Comparison of ENCODE assay signal across 8 cellular contexts in genomic region chr4:174217273-174218126, GRCh38.
DNase-seq lines count a peak whose midpoint lies in the region; TF ChIP-seq lines count a peak whose summit lies in the region.

No MANE protein-coding gene starts in this region.

- no peaks in the 10 kb centered on the region for H3K9me3 Mint-ChIP-seq in chondrocyte (ENCODE audit: low read depth)
- no peaks in the 10 kb centered on the region for H3K9me3 Mint-ChIP-seq in Caco-2 (ENCODE audit: unreplicated experiment)

- DNase-seq in COLO829 (ENCODE audit: low spot score) (peak; percentile 61), LHCN-M2 (ENCODE audit: low read depth) (peak; percentile 36), chondrocyte (ENCODE audit: low spot score) (peak; percentile 77), prostate gland (ENCODE audit: low spot score) (no peak), HuH-7 (ENCODE audit: low spot score) (no peak), NOMO-1 treated with DMSO at 0.1 percent for 48 hours (lab: John Stamatoyannopoulos, UW; ENCODE audit: unreplicated experiment) (no peak), Caco-2 (no peak)

- BruUV-seq in Caco-2 (replicated peaks; lab: Mats Ljungman, UMichigan): no TSS peak

- peaks cover 80% of the 10 kb centered on the region for H3K27me3 Mint-ChIP-seq in chondrocyte (ENCODE audit: low read depth)
- H3K27me3 Mint-ChIP-seq in Caco-2 (ENCODE audit: insufficient read depth, unreplicated experiment): no peaks in the 10 kb centered on the region

- H3K36me3 ChIP-seq in mesodermal cell (ENCODE audit: control insufficient read depth, insufficient read depth, low read length): no peaks in the 10 kb centered on the region
- no peaks in the 10 kb centered on the region for H3K36me3 ChIP-seq in prostate gland
- H3K36me3 ChIP-seq in Caco-2 (ENCODE audit: control insufficient read depth, insufficient read depth, low read length): no peaks in the 10 kb centered on the region

- H3K9me3 ChIP-seq in mesodermal cell (ENCODE audit: control insufficient read depth, low read length) (no peaks in the 10 kb centered on the region), prostate gland (no peaks in the 10 kb centered on the region), Caco-2 (no peaks in the 10 kb centered on the region)

- 1 to 3% methylated on average over 30 to 32 of the region's 41 CpGs for WGBS in mesodermal cell (ENCODE audit: insufficient coverage in 2 of 2), 2 experiments
- 3% methylated on average over 41 of the region's 41 CpGs for WGBS in prostate gland

- TF ChIP-seq CTCF in chondrocyte (IDR thresholded peaks at IDR 0.05) (peak; percentile 22), prostate gland (IDR thresholded peaks at IDR 0.05) (no peak), Caco-2 (IDR thresholded peaks at IDR 0.05; ENCODE audit: insufficient read depth in 1 of 2, low read depth in 1 of 2, low read length in 1 of 2, severe bottlenecking in 1 of 2, unreplicated experiment in 1 of 2) (no peak)

- peak overlapping the region; percentile 33 for H3K4me3 ChIP-seq in mesodermal cell (ENCODE audit: extremely low read depth, insufficient read depth, low read length, poor library complexity, severe bottlenecking)
- H3K4me3 ChIP-seq in prostate gland: no peak overlapping the region
- no peak overlapping the region for H3K4me3 ChIP-seq in Caco-2 (ENCODE audit: low read depth, low read length)

- POLR2A ChIA-PET in Caco-2 (lab: Charles Lee): no interaction called here

- peaks cover 46% of the 10 kb centered on the region for H3K27me3 ChIP-seq in prostate gland (replicated peaks; ENCODE audit: insufficient read depth)
- H3K27me3 ChIP-seq in Caco-2 (replicated peaks; ENCODE audit: control insufficient read depth, insufficient read depth, low read length): no peaks in the 10 kb centered on the region

- H3K27ac Mint-ChIP-seq in chondrocyte (ENCODE audit: unreplicated experiment) (no peak overlapping the region), Caco-2 (ENCODE audit: unreplicated experiment) (no peak overlapping the region)

- H3K36me3 Mint-ChIP-seq in chondrocyte (ENCODE audit: low read depth) (peaks cover 6% of the 10 kb centered on the region), Caco-2 (ENCODE audit: insufficient read depth, unreplicated experiment) (no peaks in the 10 kb centered on the region)

- H3K4me3 Mint-ChIP-seq in chondrocyte (ENCODE audit: unreplicated experiment) (peak overlapping the region; percentile 50), Caco-2 (ENCODE audit: unreplicated experiment) (no peak overlapping the region)

- intact Hi-C loops in prostate gland (cut with DNase I): no loop called here
- intact Hi-C loops in Caco-2 (cut with micrococcal nuclease; ENCODE audit: unreplicated experiment): no loop called here

- CTCF ChIA-PET in Caco-2 (lab: Charles Lee): no interaction called here

- H3K4me1 ChIP-seq in mesodermal cell (ENCODE audit: control insufficient read depth, insufficient read depth, low read length, poor library complexity, severe bottlenecking) (peaks cover 17% of the 10 kb centered on the region), prostate gland (replicated peaks) (peaks cover 5% of the 10 kb centered on the region), Caco-2 (no peaks in the 10 kb centered on the region)

- H3K27ac ChIP-seq in mesodermal cell (ENCODE audit: low read depth, low read length, severe bottlenecking) (peak overlapping the region; percentile 39), prostate gland (no peak overlapping the region)

- no peak for TF ChIP-seq POLR2A in prostate gland (IDR thresholded peaks at IDR 0.05)

- peaks cover 33% of the 10 kb centered on the region for H3K4me1 Mint-ChIP-seq in chondrocyte (ENCODE audit: low read depth)
- no peaks in the 10 kb centered on the region for H3K4me1 Mint-ChIP-seq in Caco-2 (ENCODE audit: low read depth, unreplicated experiment)

Comparison
In these comparisons a context has a peak if more than half of its experiments do, and no peak if none do; other contexts are left out.
1. DNase-seq: peak in COLO829 (single experiment), LHCN-M2 (single experiment) and chondrocyte (single experiment); none in prostate gland (single experiment), HuH-7 (single experiment), NOMO-1 treated with DMSO at 0.1 percent for 48 hours (single experiment) and Caco-2 (0 of 2).